Comparison of ENCODE assay signal across 10 cellular contexts in the genomic region with DNA sequence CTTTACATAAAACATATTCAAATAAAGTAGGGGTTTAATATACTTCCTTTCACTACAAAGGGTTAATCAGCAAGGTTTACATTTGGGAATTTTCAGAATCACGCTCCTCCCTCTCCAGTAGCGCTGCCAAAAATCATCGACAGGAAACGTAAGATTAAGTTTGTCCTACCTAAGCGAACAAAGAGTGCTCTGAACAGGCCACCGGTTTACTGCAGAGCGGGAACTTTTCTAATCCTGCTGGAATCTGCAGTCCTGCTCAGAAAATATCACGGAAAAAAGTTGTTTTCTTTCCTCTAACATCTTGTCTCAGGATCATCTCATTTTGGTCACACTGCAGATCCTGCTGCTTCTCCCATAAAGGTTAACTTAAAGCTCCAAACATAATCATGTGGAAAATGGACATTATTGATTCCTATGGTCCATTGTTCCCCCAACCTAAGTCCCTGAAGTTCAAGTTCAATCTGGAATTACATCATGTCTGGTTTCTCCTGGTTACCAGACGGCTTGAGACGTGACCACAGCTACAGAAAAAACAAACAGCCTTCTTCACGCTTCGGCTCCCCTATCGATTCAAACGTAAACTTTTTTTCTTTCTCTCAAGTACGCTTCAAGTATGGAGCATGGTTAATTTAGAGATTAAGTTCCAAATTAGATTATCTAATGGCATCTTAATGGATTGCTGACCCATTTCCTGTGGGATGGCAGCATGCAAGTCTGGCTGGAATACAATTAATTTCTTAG.
DNase-seq lines count a peak whose midpoint lies in the region; ATAC-seq, FAIRE-seq and TF ChIP-seq lines count a peak whose summit lies in the region.
"Had no signal": no experiment of that assay in that cellular context is flagged by ENCODE, and none has a peak within 500 bp of the region (broad histone marks: within the 10 kb centered on the region; RNA-seq: fewer than 3 reads in every experiment).

No MANE protein-coding gene starts in this region.

- peak overlapping the region; percentile 36 for H3K4me3 ChIP-seq in fibroblast of villous mesenchyme (ENCODE audit: low read depth, low read length)
- H3K4me3 ChIP-seq: GM12878 had no signal

- no peak for TF ChIP-seq CTCF in fibroblast of villous mesenchyme (IDR thresholded peaks at IDR 0.05; ENCODE audit: insufficient read depth, low read depth, low read length)

- TF ChIP-seq POLR2A in GM12892 (IDR thresholded peaks at IDR 0.05; ENCODE audit: low read depth, low read length) = no peak

- no peak for ATAC-seq in HG02571 (IDR thresholded peaks at IDR 0.05; ENCODE audit: unreplicated experiment)
- ATAC-seq: GM12878 had no signal

- DNase-seq in GM12892 (ENCODE audit: insufficient read length) (no peak), fibroblast of villous mesenchyme (ENCODE audit: low read depth) (peak; percentile 88), pulmonary artery endothelial cell (ENCODE audit: low read depth, low spot score) (peak; percentile 91), HT-29 (ENCODE audit: low spot score) (no peak), 8988T (no peak), GDM1 (lab: John Stamatoyannopoulos, UW) (no peak)
- DNase-seq: NK-92 treated with Interleukin-12 subunit alpha and Interleukin-12 subunit beta, amount 100 ng/mL, for 24 hours had no signal

- FAIRE-seq in GM12892 (lab: Jason Lieb, UNC) = peak; percentile 27
- FAIRE-seq: GM12878 had no signal

TF ChIP-seq in PFSK-1, 5 proteins besides CTCF, POLR2A, EP300 and RAD21:
- peak; percentile 60; the same call in 1 of the 2 replicates for TF ChIP-seq TAF1 (IDR thresholded peaks at IDR 0.05; ENCODE audit: borderline replicate concordance, insufficient read depth, low read length)
- peak; percentile 85; the same call in 1 of the 2 replicates for TF ChIP-seq SIN3A (IDR thresholded peaks at IDR 0.05; ENCODE audit: borderline replicate concordance, insufficient read depth, low read length)
- TF ChIP-seq, protein P1, sequence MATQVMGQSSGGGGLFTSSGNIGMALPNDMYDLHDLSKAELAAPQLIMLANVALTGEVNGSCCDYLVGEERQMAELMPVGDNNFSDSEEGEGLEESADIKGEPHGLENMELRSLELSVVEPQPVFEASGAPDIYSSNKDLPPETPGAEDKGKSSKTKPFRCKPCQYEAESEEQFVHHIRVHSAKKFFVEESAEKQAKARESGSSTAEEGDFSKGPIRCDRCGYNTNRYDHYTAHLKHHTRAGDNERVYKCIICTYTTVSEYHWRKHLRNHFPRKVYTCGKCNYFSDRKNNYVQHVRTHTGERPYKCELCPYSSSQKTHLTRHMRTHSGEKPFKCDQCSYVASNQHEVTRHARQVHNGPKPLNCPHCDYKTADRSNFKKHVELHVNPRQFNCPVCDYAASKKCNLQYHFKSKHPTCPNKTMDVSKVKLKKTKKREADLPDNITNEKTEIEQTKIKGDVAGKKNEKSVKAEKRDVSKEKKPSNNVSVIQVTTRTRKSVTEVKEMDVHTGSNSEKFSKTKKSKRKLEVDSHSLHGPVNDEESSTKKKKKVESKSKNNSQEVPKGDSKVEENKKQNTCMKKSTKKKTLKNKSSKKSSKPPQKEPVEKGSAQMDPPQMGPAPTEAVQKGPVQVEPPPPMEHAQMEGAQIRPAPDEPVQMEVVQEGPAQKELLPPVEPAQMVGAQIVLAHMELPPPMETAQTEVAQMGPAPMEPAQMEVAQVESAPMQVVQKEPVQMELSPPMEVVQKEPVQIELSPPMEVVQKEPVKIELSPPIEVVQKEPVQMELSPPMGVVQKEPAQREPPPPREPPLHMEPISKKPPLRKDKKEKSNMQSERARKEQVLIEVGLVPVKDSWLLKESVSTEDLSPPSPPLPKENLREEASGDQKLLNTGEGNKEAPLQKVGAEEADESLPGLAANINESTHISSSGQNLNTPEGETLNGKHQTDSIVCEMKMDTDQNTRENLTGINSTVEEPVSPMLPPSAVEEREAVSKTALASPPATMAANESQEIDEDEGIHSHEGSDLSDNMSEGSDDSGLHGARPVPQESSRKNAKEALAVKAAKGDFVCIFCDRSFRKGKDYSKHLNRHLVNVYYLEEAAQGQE (IDR thresholded peaks at IDR 0.05; ENCODE audit: insufficient read depth in 1 of 2, low read depth in 2 of 2, low read length in 2 of 2) = peak in 1 of 2 experiments; percentile 70; a peak in 2 of 4 replicates
- no peak for TF ChIP-seq FOXP2 (optimal IDR thresholded peaks at IDR 0.05; ENCODE audit: borderline replicate concordance, extremely low read depth, extremely low read length, insufficient read depth)
- peak; percentile 67; the same call in 1 of the 2 replicates for TF ChIP-seq POLR2AphosphoS5 (IDR thresholded peaks at IDR 0.05; ENCODE audit: low read depth, low read length)

Comparison
In these comparisons a context has a peak if more than half of its experiments do, and no peak if none do; other contexts are left out.
1. DNase-seq: peak in fibroblast of villous mesenchyme (single experiment) and pulmonary artery endothelial cell (single experiment); none in GM12892 (single experiment), HT-29 (single experiment), 8988T (single experiment) and GDM1 (single experiment).